In genomic region chr14:102927346-102927877, GRCh38 we compare ENCODE assay signal across 1 cellular context.
TF ChIP-seq lines count a peak whose summit lies in the region.

No MANE protein-coding gene starts in this region.

TF ChIP-seq in SK-N-SH, 30 proteins besides CTCF, POLR2A, EP300 and RAD21 (continued from another document):
- TF ChIP-seq REST (IDR thresholded peaks at IDR 0.05; ENCODE audit: low read depth, low read length) = no peak
- TF ChIP-seq RXRA (IDR thresholded peaks at IDR 0.05; ENCODE audit: borderline replicate concordance, low read depth) = no peak
- TF ChIP-seq TEAD4 (IDR thresholded peaks at IDR 0.05; ENCODE audit: borderline replicate concordance, insufficient read depth) = no peak
- no peak for TF ChIP-seq USF1 (IDR thresholded peaks at IDR 0.05; ENCODE audit: borderline replicate concordance, low read depth)
- TF ChIP-seq SMC3 (IDR thresholded peaks at IDR 0.05; ENCODE audit: low read depth, low read length) = no peak
- no peak for TF ChIP-seq FOXM1 (IDR thresholded peaks at IDR 0.05; ENCODE audit: low read depth)
- TF ChIP-seq CHD2 (IDR thresholded peaks at IDR 0.05; ENCODE audit: low read length, partially characterized antibody) = no peak
